ENCODE assay signal across 34 cellular contexts in the genomic region with DNA sequence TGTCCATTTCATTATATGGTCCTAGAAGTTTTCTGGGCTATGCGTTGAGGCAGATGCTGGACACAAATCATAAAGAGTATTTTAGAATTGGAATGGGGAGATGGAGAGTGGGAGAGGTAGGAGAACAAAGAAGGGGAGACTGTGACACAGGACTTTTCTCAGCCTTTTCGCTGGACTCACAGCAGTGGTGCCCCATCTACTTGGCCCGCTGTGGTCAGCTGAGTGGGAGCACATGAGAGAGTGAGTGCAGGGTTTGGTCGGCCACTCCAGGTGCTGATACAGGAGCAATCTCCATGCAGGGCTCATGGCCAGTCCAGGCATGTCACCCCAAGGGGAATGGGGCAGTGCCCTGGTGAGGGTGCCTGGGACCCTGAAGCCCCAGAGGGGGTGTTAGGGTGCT.
"Had no signal": no experiment of that assay in that cellular context is flagged by ENCODE, and none has a peak within 500 bp of the region (broad histone marks: within the 10 kb centered on the region; RNA-seq: fewer than 3 reads in every experiment).

No MANE protein-coding gene starts in this region.

- H3K27ac Mint-ChIP-seq: activated CD4-positive, alpha-beta T cell treated with anti-CD3 and anti-CD28 coated beads, Interleukin-2, amount 10 ng/mL, durations not matched to agents 7 days and 5 days; activated CD8-positive, alpha-beta memory T cell treated with anti-CD3 and anti-CD28 coated beads, Interleukin-2, amount 10 ng/mL, durations not matched to agents 7 days and 5 days; activated CD8-positive, alpha-beta T cell treated with anti-CD3 and anti-CD28 coated beads for 36 hours; activated naive CD4-positive, alpha-beta T cell treated with anti-CD3 and anti-CD28 coated beads, Interleukin-2, amount 50 U/mL, for 24 hours; activated naive CD8-positive, alpha-beta T cell treated with anti-CD3 and anti-CD28 coated beads, Interleukin-2, amount 50 U/mL, for 24 hours; activated T-helper 2 cell treated with anti-CD3 and anti-CD28 coated beads, Interferon-gamma antibody, Interleukin-2, Interleukin-4, amounts not matched to agents 10 μg/mL and 5 μg/mL and 100 μg/mL, durations not matched to agents 14 hours and 24 hours and 36 hours; nephron; stimulated activated naive B cell treated with anti-CD40 and anti-IgM and Interleukin-4, amounts not matched to agents 10 μg/mL and 1 μg/mL and 100 μg/mL, for 72 hours; T-helper 17 cell had no signal

- H3K36me3 ChIP-seq: breast epithelium, esophagus muscularis mucosa, heart left ventricle, lower lobe of right lung, pancreas, prostate gland, transverse colon, uterus, WERI-Rb-1 had no signal

- H3K9me3 Mint-ChIP-seq: activated CD4-positive, alpha-beta T cell treated with anti-CD3 and anti-CD28 coated beads, Interleukin-2, amount 10 ng/mL, durations not matched to agents 7 days and 5 days; activated CD8-positive, alpha-beta T cell treated with anti-CD3 and anti-CD28 coated beads for 36 hours; activated naive CD4-positive, alpha-beta T cell treated with anti-CD3 and anti-CD28 coated beads, Interleukin-2, amount 50 U/mL, for 24 hours; activated T-helper 2 cell treated with anti-CD3 and anti-CD28 coated beads, Interferon-gamma antibody, Interleukin-2, Interleukin-4, amounts not matched to agents 10 μg/mL and 5 μg/mL and 100 μg/mL, durations not matched to agents 14 hours and 24 hours and 36 hours; stimulated activated naive B cell treated with anti-CD40 and anti-IgM and Interleukin-4, amounts not matched to agents 10 μg/mL and 1 μg/mL and 100 μg/mL, for 72 hours had no signal

- H3K27ac ChIP-seq: breast epithelium, esophagus muscularis mucosa, foreskin keratinocyte, heart left ventricle, lower lobe of right lung, pancreas, prostate gland, skin epidermis, testis, transverse colon, uterus, WERI-Rb-1 had no signal

- H3K36me3 Mint-ChIP-seq: activated CD8-positive, alpha-beta memory T cell treated with anti-CD3 and anti-CD28 coated beads, Interleukin-2, amount 10 ng/mL, durations not matched to agents 7 days and 5 days; activated naive CD4-positive, alpha-beta T cell treated with anti-CD3 and anti-CD28 coated beads, Interleukin-2, amount 50 U/mL, for 24 hours; stimulated activated naive B cell treated with anti-CD40 and anti-IgM and Interleukin-4, amounts not matched to agents 10 μg/mL and 1 μg/mL and 100 μg/mL, for 72 hours had no signal

- H3K4me1 ChIP-seq: breast epithelium, pancreas, prostate gland, testis, uterus had no signal

- H3K4me1 Mint-ChIP-seq: activated CD4-positive, alpha-beta T cell treated with anti-CD3 and anti-CD28 coated beads, Interleukin-2, amount 10 ng/mL, durations not matched to agents 7 days and 5 days; activated CD8-positive, alpha-beta memory T cell treated with anti-CD3 and anti-CD28 coated beads, Interleukin-2, amount 10 ng/mL, durations not matched to agents 7 days and 5 days; activated naive CD4-positive, alpha-beta T cell treated with anti-CD3 and anti-CD28 coated beads, Interleukin-2, amount 50 U/mL, for 24 hours; activated naive CD8-positive, alpha-beta T cell treated with anti-CD3 and anti-CD28 coated beads, Interleukin-2, amount 50 U/mL, for 24 hours; stimulated activated naive B cell treated with anti-CD40 and anti-IgM and Interleukin-4, amounts not matched to agents 10 μg/mL and 1 μg/mL and 100 μg/mL, for 72 hours; T-helper 17 cell had no signal

- H3K27me3 ChIP-seq: breast epithelium, esophagus muscularis mucosa, foreskin keratinocyte, heart left ventricle, pancreas, testis, transverse colon, uterus had no signal

- H3K9me3 ChIP-seq: breast epithelium, esophagus muscularis mucosa, heart left ventricle, lower lobe of right lung, pancreas, prostate gland, testis, transverse colon, uterus had no signal

- H3K4me3 Mint-ChIP-seq: activated CD4-positive, alpha-beta T cell treated with anti-CD3 and anti-CD28 coated beads, Interleukin-2, amount 10 ng/mL, durations not matched to agents 7 days and 5 days; activated CD8-positive, alpha-beta memory T cell treated with anti-CD3 and anti-CD28 coated beads, Interleukin-2, amount 10 ng/mL, durations not matched to agents 7 days and 5 days; activated CD8-positive, alpha-beta T cell treated with anti-CD3 and anti-CD28 coated beads for 36 hours; activated naive CD4-positive, alpha-beta T cell treated with anti-CD3 and anti-CD28 coated beads, Interleukin-2, amount 50 U/mL, for 24 hours; activated naive CD8-positive, alpha-beta T cell treated with anti-CD3 and anti-CD28 coated beads, Interleukin-2, amount 50 U/mL, for 24 hours; nephron; stimulated activated naive B cell treated with anti-CD40 and anti-IgM and Interleukin-4, amounts not matched to agents 10 μg/mL and 1 μg/mL and 100 μg/mL, for 72 hours; T-helper 17 cell had no signal

- H3K4me3 ChIP-seq: breast epithelium, esophagus muscularis mucosa, heart left ventricle, lower lobe of right lung, pancreas, prostate gland, skin epidermis, testis, transverse colon, uterus had no signal

- ATAC-seq: activated CD8-positive, alpha-beta memory T cell treated with anti-CD3 and anti-CD28 coated beads, Interleukin-2, amount 10 ng/mL, durations not matched to agents 7 days and 5 days; activated CD8-positive, alpha-beta T cell treated with anti-CD3 and anti-CD28 coated beads for 36 hours; activated naive CD8-positive, alpha-beta T cell treated with anti-CD3 and anti-CD28 coated beads, Interleukin-2, amount 50 U/mL, for 24 hours; foreskin keratinocyte; heart left ventricle; left lobe of liver; lower lobe of right lung; pancreas; sciatic nerve; stimulated activated naive B cell treated with anti-CD40 and anti-IgM and Interleukin-4, amounts not matched to agents 10 μg/mL and 1 μg/mL and 100 μg/mL, for 72 hours; T-helper 17 cell had no signal

- DNase-seq: activated CD4-positive, alpha-beta T cell treated with anti-CD3 and anti-CD28 coated beads, Interleukin-2, amount 10 ng/mL, durations not matched to agents 7 days and 5 days; activated CD4-positive, CD25-positive, alpha-beta regulatory T cell treated with anti-CD3 and anti-CD28 coated beads, Interleukin-2, amount 50 U/mL, for 72 hours; activated CD8-positive, alpha-beta memory T cell treated with anti-CD3 and anti-CD28 coated beads, Interleukin-2, amount 10 ng/mL, durations not matched to agents 7 days and 5 days; activated CD8-positive, alpha-beta T cell treated with anti-CD3 and anti-CD28 coated beads for 36 hours; activated naive CD8-positive, alpha-beta T cell treated with anti-CD3 and anti-CD28 coated beads, Interleukin-2, amount 50 U/mL, for 24 hours; activated T-cell treated with anti-CD3 and anti-CD28 coated beads, Interleukin-2, amount 50 U/mL, for 48 hours; amygdala; central memory CD4-positive, alpha-beta T cell; foreskin keratinocyte; heart left ventricle; hypothalamus; kidney glomerular epithelial cell; lower lobe of right lung; nucleus accumbens; pancreas; retina; stimulated activated CD4-positive, alpha-beta T cell treated with anti-CD3 and anti-CD28 coated beads, Interleukin-4, amount 100 ng/mL, for 4 hours; stimulated activated CD8-positive, alpha-beta memory T cell treated with anti-CD3 and anti-CD28 coated beads, Interleukin-4, amount 100 ng/mL, for 48 hours; stimulated activated naive B cell treated with anti-CD40 and anti-IgM and Interleukin-4, amounts not matched to agents 10 μg/mL and 1 μg/mL and 100 μg/mL, for 72 hours; T-helper 17 cell; T1000; testis; transverse colon; uterus; WERI-Rb-1 had no signal
